In the genomic region with DNA sequence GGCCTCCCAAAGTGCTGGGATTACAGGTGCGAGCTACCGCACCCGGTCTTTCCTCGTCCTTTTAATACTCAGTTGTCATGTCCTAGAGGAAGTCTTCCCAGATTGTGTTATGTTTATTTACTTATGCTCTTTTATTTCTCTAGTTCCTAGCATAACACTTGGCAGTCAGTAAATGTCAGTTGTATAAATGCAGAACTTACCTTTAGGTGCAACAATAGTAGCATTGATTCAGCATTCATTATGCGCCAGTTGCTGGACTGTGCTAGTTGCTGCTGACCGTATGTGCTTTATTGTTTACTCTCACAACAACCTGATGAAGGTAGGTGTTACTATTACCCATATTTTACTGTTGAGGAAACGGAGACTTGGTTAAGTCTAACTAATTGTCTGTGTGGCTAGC, we compare ENCODE assay signal across 17 cellular contexts.
"Had no signal": no experiment of that assay in that cellular context is flagged by ENCODE, and none has a peak within 500 bp of the region (broad histone marks: within the 10 kb centered on the region; RNA-seq: fewer than 3 reads in every experiment).

No MANE protein-coding gene starts in this region.

- H3K4me1 ChIP-seq: heart left ventricle, right atrium auricular region, sigmoid colon, uterus had no signal

- H3K36me3 ChIP-seq: heart left ventricle, ovary, right atrium auricular region, sigmoid colon, upper lobe of left lung, uterus had no signal

- H3K4me3 Mint-ChIP-seq: endodermal cell, natural killer cell, neural crest cell had no signal

- H3K9me3 Mint-ChIP-seq: endodermal cell, natural killer cell had no signal

- H3K9me3 ChIP-seq: heart left ventricle, ovary, right atrium auricular region, sigmoid colon, upper lobe of left lung, uterus had no signal

- H3K27ac Mint-ChIP-seq: endodermal cell, natural killer cell had no signal

- DNase-seq: dermis blood vessel endothelial cell; endodermal cell; heart left ventricle; hippocampal formation; mammary epithelial cell; natural killer cell; ovary; sigmoid colon; stimulated activated CD4-positive, alpha-beta T cell treated with anti-CD3 and anti-CD28 coated beads, Interleukin-12 subunit alpha, Interleukin-12 subunit beta, amount 100 ng/mL, for 4 hours; stimulated activated naive CD4-positive, alpha-beta T cell; upper lobe of left lung; uterus had no signal

- H3K36me3 Mint-ChIP-seq: natural killer cell had no signal

- H3K27ac ChIP-seq: heart left ventricle, ovary, right atrium auricular region, sigmoid colon, skin epidermis, upper lobe of left lung, uterus had no signal

- FAIRE-seq: endothelial cell of umbilical vein, frontal cortex had no signal

- H3K4me3 ChIP-seq: heart left ventricle, ovary, right atrium auricular region, sigmoid colon, skin epidermis, upper lobe of left lung, uterus had no signal

- H3K27me3 ChIP-seq: heart left ventricle, ovary, right atrium auricular region, sigmoid colon, upper lobe of left lung, uterus had no signal
